Comparison of ENCODE assay signal across 8 cellular contexts in genomic region chr2:230319211-230319862, GRCh38. TPM values are rescaled to one million over a fixed set of nuclear protein-coding genes. Genes with fewer than 3 reads are reported as not detected.
DNase-seq lines count a peak whose midpoint lies in the region; ATAC-seq and TF ChIP-seq lines count a peak whose summit lies in the region.

No MANE protein-coding gene starts in this region.

- H3K79me2 ChIP-seq in DOHH2 (ENCODE audit: control insufficient read depth, low read length) = no peaks in the 10 kb centered on the region

- no peaks in the 10 kb centered on the region for H3K36me3 ChIP-seq in DOHH2 (ENCODE audit: control insufficient read depth, low read length)

- peaks cover 9% of the 10 kb centered on the region; the same call in 1 of the 2 replicates for H3K9me3 ChIP-seq in DOHH2 (ENCODE audit: control insufficient read depth, insufficient read depth, low read length)

- BruUV-seq in MCF 10A (replicated peaks; lab: Mats Ljungman, UMichigan) = no TSS peak

- no peak overlapping the region for H3K27ac Mint-ChIP-seq in MCF 10A (ENCODE audit: low read depth, unreplicated experiment)

- H3K4me1 ChIP-seq in DOHH2 (ENCODE audit: control insufficient read depth, low read length) = peaks cover 25% of the 10 kb centered on the region

- no peaks in the 10 kb centered on the region for H3K9me2 ChIP-seq in DOHH2 (replicated peaks; ENCODE audit: control insufficient read depth, low read length)

- peak overlapping the region; percentile 56 for H3K27ac ChIP-seq in DOHH2 (ENCODE audit: low read depth, low read length)

- H3K4me1 Mint-ChIP-seq in activated T-cell treated with anti-CD3 and anti-CD28 coated beads, Interleukin-2, amount 50 U/mL, for 4 hours (ENCODE audit: low read depth) = peaks cover 76% of the 10 kb centered on the region
- no peaks in the 10 kb centered on the region for H3K4me1 Mint-ChIP-seq in MCF 10A (ENCODE audit: insufficient read depth, unreplicated experiment)

- ATAC-seq in GM21576 (IDR thresholded peaks at IDR 0.05; ENCODE audit: unreplicated experiment) = peak; percentile 81
- ATAC-seq in activated T-cell treated with anti-CD3 and anti-CD28 coated beads, Interleukin-2, amount 50 U/mL, for 4 hours = peak; percentile 94 to 95

- H4K20me1 ChIP-seq in DOHH2 (ENCODE audit: control insufficient read depth, insufficient read depth, low read depth, low read length) = no peaks in the 10 kb centered on the region

- intact Hi-C loops in MCF 10A (cut with micrococcal nuclease) = no loop called here

- no peaks in the 10 kb centered on the region for H3K9me3 Mint-ChIP-seq in activated T-cell treated with anti-CD3 and anti-CD28 coated beads, Interleukin-2, amount 50 U/mL, for 4 hours
- no peaks in the 10 kb centered on the region for H3K9me3 Mint-ChIP-seq in MCF 10A (ENCODE audit: unreplicated experiment)

- H3F3A ChIP-seq in DOHH2 (ENCODE audit: control insufficient read depth, insufficient read depth) = no peaks in the 10 kb centered on the region

- H3K4me3 ChIP-seq in DOHH2 (ENCODE audit: low read length) = peak overlapping the region; percentile 43

- peaks cover 16% of the 10 kb centered on the region for H3K36me3 Mint-ChIP-seq in activated T-cell treated with anti-CD3 and anti-CD28 coated beads, Interleukin-2, amount 50 U/mL, for 4 hours (ENCODE audit: insufficient read depth)
- no peaks in the 10 kb centered on the region for H3K36me3 Mint-ChIP-seq in MCF 10A (ENCODE audit: insufficient read depth, unreplicated experiment)

- peak overlapping the region; percentile 37 for H3K4me3 Mint-ChIP-seq in activated T-cell treated with anti-CD3 and anti-CD28 coated beads, Interleukin-2, amount 50 U/mL, for 4 hours
- H3K4me3 Mint-ChIP-seq in MCF 10A (ENCODE audit: unreplicated experiment) = no peak overlapping the region

- no peaks in the 10 kb centered on the region for H3K27me3 Mint-ChIP-seq in activated T-cell treated with anti-CD3 and anti-CD28 coated beads, Interleukin-2, amount 50 U/mL, for 4 hours (ENCODE audit: low read depth)
- no peaks in the 10 kb centered on the region for H3K27me3 Mint-ChIP-seq in MCF 10A (ENCODE audit: insufficient read depth, unreplicated experiment)

- CTCF ChIA-PET in MCF 10A (lab: Yijun Ruan, JAX) = no interaction called here

- H3K27me3 ChIP-seq in DOHH2 (ENCODE audit: control insufficient read depth, low read length) = no peaks in the 10 kb centered on the region

- POLR2A ChIA-PET in MCF 10A (lab: Yijun Ruan, JAX) = no interaction called here

- DNase-seq in MV-4-11 (lab: John Stamatoyannopoulos, UW) (peak; percentile 51), HK-2 (ENCODE audit: unreplicated experiment) (no peak), NCI-H1417 (lab: John Stamatoyannopoulos, UW) (no peak), MCF 10A (ENCODE audit: unreplicated experiment) (no peak)
- DNase-seq in activated T-cell treated with anti-CD3 and anti-CD28 coated beads, Interleukin-2, amount 50 U/mL, for 4 hours = peak; percentile 49
- DNase-seq in stimulated activated CD4-positive, alpha-beta T cell treated with anti-CD3 and anti-CD28 coated beads, Interleukin-15, amount 100 ng/mL, for 24 hours = peak; percentile 76

- no peak for TF ChIP-seq CTCF in DOHH2 (IDR thresholded peaks at IDR 0.05; ENCODE audit: low read depth, low read length, poor library complexity, severe bottlenecking)
- no peak for TF ChIP-seq CTCF in MCF 10A (IDR thresholded peaks at IDR 0.05; ENCODE audit: unreplicated experiment)

- H3K4me2 ChIP-seq in DOHH2 (ENCODE audit: low read length) = peak overlapping the region; percentile 55

RNA-seq across cellular contexts. Expression of gene SP140L, which starts 7.7 kb away (rescaled TPM):
- total RNA-seq in activated T-cell treated with anti-CD3 and anti-CD28 coated beads, Interleukin-2, amount 50 U/mL, for 4 hours = 10 to 100 TPM; 24.1 to 30.3 (median 28.7) TPM
- 20.3 and 33.2 TPM in 2 replicates for total RNA-seq in MCF 10A (2022)

Comparison
In these comparisons a context has a peak if more than half of its experiments do, and no peak if none do; other contexts are left out.
1. DNase-seq: peak in MV-4-11 (single experiment), activated T-cell treated with anti-CD3 and anti-CD28 coated beads, Interleukin-2, amount 50 U/mL, for 4 hours (single experiment) and stimulated activated CD4-positive, alpha-beta T cell treated with anti-CD3 and anti-CD28 coated beads, Interleukin-15, amount 100 ng/mL, for 24 hours (single experiment); none in HK-2 (single experiment), NCI-H1417 (0 of 3) and MCF 10A (single experiment).